ENCODE assay signal across 8 cellular contexts in the genomic region with DNA sequence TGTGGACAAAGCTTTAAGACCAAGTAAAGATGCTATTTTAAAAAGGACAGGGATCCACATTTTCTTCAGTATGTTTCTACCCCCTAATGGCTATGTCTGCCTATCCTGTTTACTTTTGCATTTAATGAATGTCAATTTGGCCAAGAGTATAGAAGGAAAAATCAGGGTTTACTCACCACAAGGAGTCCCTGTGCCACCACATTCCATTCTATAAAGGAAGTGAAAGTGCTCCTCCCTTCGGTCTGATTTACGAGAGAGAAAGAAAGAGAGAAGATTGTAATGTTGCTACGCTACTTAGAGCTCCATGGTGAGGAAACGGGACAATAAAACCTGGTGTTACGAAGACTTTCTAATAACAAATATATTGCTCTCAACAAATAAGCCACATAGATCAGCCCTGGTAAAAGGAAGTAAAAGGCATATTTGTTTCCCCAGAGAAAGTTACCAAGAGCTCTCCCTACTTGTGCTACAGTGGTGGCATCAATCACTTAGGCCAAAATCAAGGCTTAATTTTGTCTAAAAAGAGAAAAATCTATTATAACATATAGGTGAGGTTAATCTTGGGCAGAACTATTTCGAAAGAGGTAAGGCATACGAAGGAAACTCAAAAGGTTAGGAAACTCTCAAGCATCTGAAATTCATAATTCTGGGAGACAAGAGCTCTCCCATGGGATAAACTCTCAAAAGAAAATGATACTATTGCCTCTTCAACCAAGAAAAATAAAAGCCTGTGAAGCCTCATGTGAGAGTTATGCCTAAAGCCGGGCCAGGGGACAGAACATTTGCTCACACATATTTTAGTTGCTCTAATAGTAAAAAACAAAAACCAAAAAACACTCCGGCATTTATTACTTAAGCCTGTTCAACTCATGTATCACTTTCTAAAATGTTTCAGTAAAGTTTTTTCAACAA. TPM values are rescaled to one million over a fixed set of nuclear protein-coding genes. Genes with fewer than 3 reads are reported as not detected.
DNase-seq lines count a peak whose midpoint lies in the region; ATAC-seq lines count a peak whose summit lies in the region.

No MANE protein-coding gene starts in this region.

- H3K9me3 Mint-ChIP-seq in memory B cell, result no peaks in the 10 kb centered on the region

- no peaks in the 10 kb centered on the region for H3K27me3 Mint-ChIP-seq in memory B cell

- DNase-seq in DMS153 treated with DMSO at 0.1 percent for 48 hours (lab: John Stamatoyannopoulos, UW; ENCODE audit: unreplicated experiment), result peak; percentile 41
- DNase-seq in HCEC 1CT, result peak; percentile 64
- peak; percentile 67 for DNase-seq in NCI-H2107 treated with DMSO at 0.1 percent for 48 hours (lab: John Stamatoyannopoulos, UW; ENCODE audit: unreplicated experiment)
- DNase-seq in dermis blood vessel endothelial cell, result peak; percentile 75
- DNase-seq in memory B cell (ENCODE audit: low spot score in 2 of 2), result peak in 1 of 2 donors; percentile 3
- no peak for DNase-seq in AML-193 (lab: John Stamatoyannopoulos, UW)
- DNase-seq in activated CD4-positive, alpha-beta T cell treated with anti-CD3 and anti-CD28 coated beads for 1 hour, result no peak
- DNase-seq in NCI-H1436 (lab: John Stamatoyannopoulos, UW), result no peak

- H3K36me3 Mint-ChIP-seq in memory B cell, result peaks cover 11% of the 10 kb centered on the region

- H3K27ac Mint-ChIP-seq in memory B cell, result peak overlapping the region; percentile 15

- H3K4me3 Mint-ChIP-seq in memory B cell, result peak overlapping the region; percentile 24

- peak; percentile 93 for ATAC-seq in memory B cell (ENCODE audit: low read depth)

- peaks cover 8% of the 10 kb centered on the region for H3K4me1 Mint-ChIP-seq in memory B cell

RNA-seq across cellular contexts. Expression of gene TAPT1, which starts 29.5 kb away (rescaled TPM):
- 17.4 and 22.3 TPM in 2 replicates for total RNA-seq in dermis blood vessel endothelial cell

Comparison
In these comparisons a context has a peak if more than half of its experiments do, and no peak if none do; other contexts are left out.
1. DNase-seq: peak in DMS153 treated with DMSO at 0.1 percent for 48 hours (single experiment), HCEC 1CT (single experiment), NCI-H2107 treated with DMSO at 0.1 percent for 48 hours (single experiment) and dermis blood vessel endothelial cell (single experiment); none in AML-193 (0 of 2), activated CD4-positive, alpha-beta T cell treated with anti-CD3 and anti-CD28 coated beads for 1 hour (single experiment) and NCI-H1436 (single experiment).